In genomic region chr3:43181202-43181910, GRCh38 we compare ENCODE assay signal across 8 cellular contexts.
DNase-seq lines count a peak whose midpoint lies in the region; ATAC-seq and TF ChIP-seq lines count a peak whose summit lies in the region.

No MANE protein-coding gene starts in this region.

- peak overlapping the region; percentile 95 for H2BK20ac ChIP-seq in IMR-90 (ENCODE audit: low read depth, low read length)

- H4K20me1 ChIP-seq in IMR-90 (ENCODE audit: insufficient read depth, low read length) = no peaks in the 10 kb centered on the region

- DNase-seq in GM20000 (ENCODE audit: low spot score) (peak; percentile 26), IMR-90 (no peak), inferior parietal cortex (ENCODE audit: extremely low spot score) (no peak), brain microvascular endothelial cell (no peak), NCI-H446 (lab: John Stamatoyannopoulos, UW) (no peak), tibial artery (no peak)
- peak; percentile 86 for DNase-seq in activated naive CD4-positive, alpha-beta T cell treated with anti-CD3 and anti-CD28 coated beads for 36 hours
- peak in 2 of 3 experiments; percentile 21 to 31 for DNase-seq in stimulated activated CD4-positive, alpha-beta T cell treated with anti-CD3 and anti-CD28 coated beads, TNF-alpha, amount 100 ng/mL, for 4 hours (ENCODE audit: low read depth in 3 of 3)

- H3K9me3 Mint-ChIP-seq in activated naive CD4-positive, alpha-beta T cell treated with anti-CD3 and anti-CD28 coated beads for 36 hours = no peaks in the 10 kb centered on the region

- H3K4me2 ChIP-seq in IMR-90 (ENCODE audit: low read depth, low read length) = no peak overlapping the region

- peak overlapping the region; percentile 73 for H2AK9ac ChIP-seq in IMR-90 (replicated peaks; ENCODE audit: low read depth, low read length, poor library complexity)

- H3K14ac ChIP-seq in IMR-90 (replicated peaks; ENCODE audit: low read depth, low read length) = peak overlapping the region; percentile 91

- POLR2A ChIA-PET in IMR-90 (lab: Charles Lee; ENCODE audit: unreplicated experiment) = no interaction called here

- H3K9me3 ChIP-seq in IMR-90 (ENCODE audit: control insufficient read depth, insufficient read depth, low read length) (no peaks in the 10 kb centered on the region), tibial artery (no peaks in the 10 kb centered on the region)

- no peak for TF ChIP-seq POLR2A in IMR-90 (IDR thresholded peaks at IDR 0.05; ENCODE audit: low read depth, low read length)

- no peak for TF ChIP-seq RAD21 in IMR-90 (IDR thresholded peaks at IDR 0.05; ENCODE audit: low read length)

- H3K27me3 ChIP-seq in IMR-90 (ENCODE audit: control insufficient read depth, insufficient read depth, low read length) (no peaks in the 10 kb centered on the region), brain microvascular endothelial cell (replicated peaks) (no peaks in the 10 kb centered on the region), tibial artery (no peaks in the 10 kb centered on the region)

- H3K36me3 ChIP-seq in IMR-90 (ENCODE audit: control insufficient read depth, insufficient read depth, low read length) (no peaks in the 10 kb centered on the region), brain microvascular endothelial cell (replicated peaks) (no peaks in the 10 kb centered on the region), tibial artery (no peaks in the 10 kb centered on the region)

- H4K5ac ChIP-seq in IMR-90 (ENCODE audit: low read depth, low read length) = peak overlapping the region; percentile 46; the same call in 1 of the 2 replicates

- H2AK5ac ChIP-seq in IMR-90 (ENCODE audit: low read depth, low read length) = peak overlapping the region; percentile 78

- in situ Hi-C loops in IMR-90 (cut with MboI; ENCODE audit: low sequenced_read_pairs) = no loop called here
- in situ Hi-C loops in brain microvascular endothelial cell (cut with HindIII; ENCODE audit: low pct_ligation_motif_present, low sequenced_read_pairs) = no loop called here

- H2BK5ac ChIP-seq in IMR-90 (ENCODE audit: low read depth, low read length, poor library complexity, severe bottlenecking) = no peak overlapping the region

- H3K36me3 Mint-ChIP-seq in activated naive CD4-positive, alpha-beta T cell treated with anti-CD3 and anti-CD28 coated beads for 36 hours (ENCODE audit: low read depth) = no peaks in the 10 kb centered on the region

- dilution Hi-C loops in IMR-90 (cut with HindIII; ENCODE audit: low sequenced_read_pairs, unreplicated experiment) = no loop called here

- WGBS in IMR-90 (ENCODE audit: extremely low coverage in 2 of 2, insufficient read length in 1 of 2), 2 experiments = no CpG with 5 or more reads among the region's 17 CpGs

- H3K4me1 Mint-ChIP-seq in activated naive CD4-positive, alpha-beta T cell treated with anti-CD3 and anti-CD28 coated beads for 36 hours (ENCODE audit: low read depth) = peaks cover 43% of the 10 kb centered on the region

- H4K8ac ChIP-seq in IMR-90 (ENCODE audit: low read depth in 2 of 2, low read length in 2 of 2) = peak overlapping the region; percentile 11 to 67; a peak in 2 of 4 replicates

- H3K27me3 Mint-ChIP-seq in activated naive CD4-positive, alpha-beta T cell treated with anti-CD3 and anti-CD28 coated beads for 36 hours (ENCODE audit: low read depth) = no peaks in the 10 kb centered on the region

- peaks cover 0 to 34% of the 10 kb centered on the region in 2 experiments; a peak in 2 of 4 replicates for H3K79me1 ChIP-seq in IMR-90 (ENCODE audit: low read depth in 1 of 2, low read length in 2 of 2)

- ATAC-seq in IMR-90 (ENCODE audit: low read depth) = no peak

- no peak overlapping the region for H3K4me3 Mint-ChIP-seq in activated naive CD4-positive, alpha-beta T cell treated with anti-CD3 and anti-CD28 coated beads for 36 hours

- H3K4me3 ChIP-seq in IMR-90 (ENCODE audit: insufficient read depth, low read depth, low read length) (no peak overlapping the region), brain microvascular endothelial cell (ENCODE audit: low read depth, low read length) (no peak overlapping the region), tibial artery (no peak overlapping the region)

- peaks cover 40% of the 10 kb centered on the region for H3K9me1 ChIP-seq in IMR-90 (ENCODE audit: insufficient read depth, low read length)

- no peak for TF ChIP-seq CTCF in GM20000 (IDR thresholded peaks at IDR 0.05; ENCODE audit: extremely low read depth, missing control alignments)
- TF ChIP-seq CTCF in IMR-90 (conservative IDR thresholded peaks at IDR 0.05; ENCODE audit: low read depth, low read length) = no peak
- no peak for TF ChIP-seq CTCF in brain microvascular endothelial cell (IDR thresholded peaks at IDR 0.05; ENCODE audit: low read depth, low read length, missing control alignments)
- no peak for TF ChIP-seq CTCF in tibial artery (IDR thresholded peaks at IDR 0.05)

- peak overlapping the region; percentile 60 for H2AFZ ChIP-seq in IMR-90 (replicated peaks; ENCODE audit: low read length, poor library complexity)

- no peak overlapping the region for H3K27ac ChIP-seq in IMR-90 (ENCODE audit: insufficient read depth, low read length)
- H3K27ac ChIP-seq in brain microvascular endothelial cell = no peak overlapping the region
- H3K27ac ChIP-seq in tibial artery = no peak overlapping the region

- H3K56ac ChIP-seq in IMR-90 (ENCODE audit: extremely low read depth, insufficient read depth, low read length) = no peak overlapping the region

- CTCF ChIA-PET in IMR-90 (lab: Yijun Ruan, JAX) = no interaction called here
- CTCF ChIA-PET in activated naive CD4-positive, alpha-beta T cell treated with anti-CD3 and anti-CD28 coated beads for 36 hours (lab: Charles Lee) = interaction anchor here (2.2 kb wide), 1 partner anchor 322 kb away, joined by 7 read pairs; no protein-coding TSS in a partner anchor

- peak overlapping the region; percentile 90; the same call in 2 of the 3 replicates for H2BK15ac ChIP-seq in IMR-90 (ENCODE audit: low read depth, low read length)

- H4K91ac ChIP-seq in IMR-90 (ENCODE audit: insufficient read depth, low read depth, low read length) = peak overlapping the region; percentile 85

- peak overlapping the region; percentile 93 for H2BK120ac ChIP-seq in IMR-90 (ENCODE audit: low read depth, low read length)

- H3K4ac ChIP-seq in IMR-90 (ENCODE audit: low read depth, low read length) = peak overlapping the region; percentile 97

- peak overlapping the region; percentile 46 for H3K18ac ChIP-seq in IMR-90 (ENCODE audit: low read depth, low read length)

- H3K23ac ChIP-seq in IMR-90 (ENCODE audit: low read depth, low read length) = peak overlapping the region; percentile 31; the same call in 1 of the 2 replicates

- BruUV-seq in IMR-90 (replicated peaks; lab: Mats Ljungman, UMichigan) = no TSS peak

- intact Hi-C loops in IMR-90 (cut with micrococcal nuclease) (no loop called here), tibial artery (cut with DNase I; ENCODE audit: low total_unique reads) (no loop called here)
- intact Hi-C loops in activated naive CD4-positive, alpha-beta T cell treated with anti-CD3 and anti-CD28 coated beads for 36 hours (cut with micrococcal nuclease) = loop anchor here (1.0 kb wide), 2 partner anchors 13 to 19 kb away; no protein-coding TSS in a partner anchor

- no peak overlapping the region for H3K9ac ChIP-seq in IMR-90 (ENCODE audit: low read depth, low read length)

- H3K4me1 ChIP-seq in IMR-90 (ENCODE audit: control insufficient read depth, insufficient read depth, low read length) = peaks cover 26% of the 10 kb centered on the region
- H3K4me1 ChIP-seq in tibial artery = no peaks in the 10 kb centered on the region

- peak overlapping the region; percentile 56 for H3K27ac Mint-ChIP-seq in activated naive CD4-positive, alpha-beta T cell treated with anti-CD3 and anti-CD28 coated beads for 36 hours

TF ChIP-seq in IMR-90, 13 proteins besides CTCF, POLR2A, EP300 and RAD21:
- TF ChIP-seq RCOR1 (IDR thresholded peaks at IDR 0.05; ENCODE audit: insufficient replicate concordance, low read length) (no peak), BHLHE40 (IDR thresholded peaks at IDR 0.05; ENCODE audit: low read depth, low read length) (no peak), CHD1 (IDR thresholded peaks at IDR 0.05; ENCODE audit: low read depth, low read length) (no peak), SMC3 (IDR thresholded peaks at IDR 0.05; ENCODE audit: low read depth, low read length) (no peak), MXI1 (IDR thresholded peaks at IDR 0.05; ENCODE audit: borderline replicate concordance, low read depth, low read length) (no peak), MAZ (IDR thresholded peaks at IDR 0.05; ENCODE audit: borderline replicate concordance, low read depth, low read length) (no peak), FOS (IDR thresholded peaks at IDR 0.05; ENCODE audit: low read depth, low read length) (no peak), MAFK (IDR thresholded peaks at IDR 0.05; ENCODE audit: low read depth, low read length) (no peak), RFX5 (IDR thresholded peaks at IDR 0.05; ENCODE audit: low read depth, low read length) (no peak), CEBPB (IDR thresholded peaks at IDR 0.05; ENCODE audit: low read depth, low read length) (no peak), NFE2L2 (IDR thresholded peaks at IDR 0.05; ENCODE audit: low read depth, low read length) (no peak)
- TF ChIP-seq, protein P1, sequence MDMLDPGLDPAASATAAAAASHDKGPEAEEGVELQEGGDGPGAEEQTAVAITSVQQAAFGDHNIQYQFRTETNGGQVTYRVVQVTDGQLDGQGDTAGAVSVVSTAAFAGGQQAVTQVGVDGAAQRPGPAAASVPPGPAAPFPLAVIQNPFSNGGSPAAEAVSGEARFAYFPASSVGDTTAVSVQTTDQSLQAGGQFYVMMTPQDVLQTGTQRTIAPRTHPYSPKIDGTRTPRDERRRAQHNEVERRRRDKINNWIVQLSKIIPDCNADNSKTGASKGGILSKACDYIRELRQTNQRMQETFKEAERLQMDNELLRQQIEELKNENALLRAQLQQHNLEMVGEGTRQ (IDR thresholded peaks at IDR 0.05; ENCODE audit: low read depth, low read length) = no peak
- TF ChIP-seq, protein P2, sequence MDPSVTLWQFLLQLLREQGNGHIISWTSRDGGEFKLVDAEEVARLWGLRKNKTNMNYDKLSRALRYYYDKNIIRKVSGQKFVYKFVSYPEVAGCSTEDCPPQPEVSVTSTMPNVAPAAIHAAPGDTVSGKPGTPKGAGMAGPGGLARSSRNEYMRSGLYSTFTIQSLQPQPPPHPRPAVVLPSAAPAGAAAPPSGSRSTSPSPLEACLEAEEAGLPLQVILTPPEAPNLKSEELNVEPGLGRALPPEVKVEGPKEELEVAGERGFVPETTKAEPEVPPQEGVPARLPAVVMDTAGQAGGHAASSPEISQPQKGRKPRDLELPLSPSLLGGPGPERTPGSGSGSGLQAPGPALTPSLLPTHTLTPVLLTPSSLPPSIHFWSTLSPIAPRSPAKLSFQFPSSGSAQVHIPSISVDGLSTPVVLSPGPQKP (IDR thresholded peaks at IDR 0.05; ENCODE audit: borderline replicate concordance, low read depth, low read length) = no peak

Comparison
In these comparisons a context has a peak if more than half of its experiments do, and no peak if none do; other contexts are left out.
1. DNase-seq: peak in GM20000 (single experiment), activated naive CD4-positive, alpha-beta T cell treated with anti-CD3 and anti-CD28 coated beads for 36 hours (single experiment) and stimulated activated CD4-positive, alpha-beta T cell treated with anti-CD3 and anti-CD28 coated beads, TNF-alpha, amount 100 ng/mL, for 4 hours (2 of 3); none in IMR-90 (single experiment), inferior parietal cortex (single experiment), brain microvascular endothelial cell (single experiment), NCI-H446 (0 of 2) and tibial artery (0 of 2).